Comparison of ENCODE assay signal across 16 cellular contexts in the genomic region with DNA sequence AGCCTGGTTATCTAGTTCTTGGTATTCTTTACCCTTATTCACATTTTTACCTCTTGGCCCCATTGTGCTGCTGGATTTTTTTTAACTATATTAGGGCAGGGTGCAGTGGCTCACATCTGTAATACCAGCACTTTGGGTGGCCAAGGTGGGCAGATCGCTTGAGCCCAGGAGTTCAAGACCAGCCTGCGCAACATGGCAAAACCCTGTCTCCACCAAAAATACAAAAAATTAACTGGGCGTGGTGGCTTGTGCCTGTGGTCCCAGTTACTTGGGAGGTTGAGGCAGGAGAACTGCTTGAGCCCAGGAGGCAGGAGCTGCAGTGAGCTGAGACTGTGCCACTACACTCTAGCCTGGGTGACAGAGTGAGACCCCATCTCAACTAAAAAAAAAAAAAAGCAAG. TPM values are rescaled to one million over a fixed set of nuclear protein-coding genes. Genes with fewer than 3 reads are reported as not detected.
DNase-seq lines count a peak whose midpoint lies in the region; ATAC-seq and TF ChIP-seq lines count a peak whose summit lies in the region.
"Had no signal": no experiment of that assay in that cellular context is flagged by ENCODE, and none has a peak within 500 bp of the region (broad histone marks: within the 10 kb centered on the region; RNA-seq: fewer than 3 reads in every experiment).

No MANE protein-coding gene starts in this region.

- no peaks in the 10 kb centered on the region for H3K27me3 Mint-ChIP-seq in activated naive CD4-positive, alpha-beta T cell treated with anti-CD3 and anti-CD28 coated beads, Interleukin-2, amount 50 U/mL, for 24 hours
- no peaks in the 10 kb centered on the region for H3K27me3 Mint-ChIP-seq in T-cell
- no peaks in the 10 kb centered on the region for H3K27me3 Mint-ChIP-seq in activated naive CD8-positive, alpha-beta T cell
- no peaks in the 10 kb centered on the region for H3K27me3 Mint-ChIP-seq in stimulated activated memory B cell treated with anti-CD40 and anti-IgM and Interleukin-4, amounts not matched to agents 10 μg/mL and 1 μg/mL and 100 μg/mL, for 72 hours

- POLR2A ChIA-PET in T-cell (lab: Charles Lee) (no interaction called here), GM10248 (lab: Yijun Ruan, JAX) (no interaction called here)

- H3K9me3 Mint-ChIP-seq in activated naive CD4-positive, alpha-beta T cell treated with anti-CD3 and anti-CD28 coated beads, Interleukin-2, amount 50 U/mL, for 24 hours, result no peaks in the 10 kb centered on the region
- H3K9me3 Mint-ChIP-seq in T-cell, result no peaks in the 10 kb centered on the region
- no peaks in the 10 kb centered on the region for H3K9me3 Mint-ChIP-seq in activated naive CD8-positive, alpha-beta T cell (ENCODE audit: low read depth)
- no peaks in the 10 kb centered on the region for H3K9me3 Mint-ChIP-seq in stimulated activated memory B cell treated with anti-CD40 and anti-IgM and Interleukin-4, amounts not matched to agents 10 μg/mL and 1 μg/mL and 100 μg/mL, for 72 hours

- peak overlapping the region; percentile 62 for H3K27ac Mint-ChIP-seq in activated naive CD4-positive, alpha-beta T cell treated with anti-CD3 and anti-CD28 coated beads, Interleukin-2, amount 50 U/mL, for 24 hours
- peak overlapping the region; percentile 76 to 81 for H3K27ac Mint-ChIP-seq in T-cell
- peak overlapping the region; percentile 86 for H3K27ac Mint-ChIP-seq in activated naive CD8-positive, alpha-beta T cell
- peak overlapping the region; percentile 85 for H3K27ac Mint-ChIP-seq in stimulated activated memory B cell treated with anti-CD40 and anti-IgM and Interleukin-4, amounts not matched to agents 10 μg/mL and 1 μg/mL and 100 μg/mL, for 72 hours

- H3K4me3 Mint-ChIP-seq in activated naive CD4-positive, alpha-beta T cell treated with anti-CD3 and anti-CD28 coated beads, Interleukin-2, amount 50 U/mL, for 24 hours, result peak overlapping the region; percentile 19
- H3K4me3 Mint-ChIP-seq in T-cell, result peak overlapping the region in 2 of 3 donors; percentile 25 to 99
- H3K4me3 Mint-ChIP-seq in activated naive CD8-positive, alpha-beta T cell, result peak overlapping the region; percentile 56
- H3K4me3 Mint-ChIP-seq in stimulated activated memory B cell treated with anti-CD40 and anti-IgM and Interleukin-4, amounts not matched to agents 10 μg/mL and 1 μg/mL and 100 μg/mL, for 72 hours, result no peak overlapping the region

- no peak for ATAC-seq in T-cell (replicated peaks in 1 of 4)
- ATAC-seq in stimulated activated memory B cell treated with anti-CD40 and anti-IgM and Interleukin-4, amounts not matched to agents 10 μg/mL and 1 μg/mL and 100 μg/mL, for 72 hours, result no peak
- ATAC-seq: HepG2, left lobe of liver, Panc1 had no signal

- DNase-seq in activated naive CD4-positive, alpha-beta T cell (lab: John Stamatoyannopoulos, UW), result no peak
- DNase-seq in T-cell (no peak), Peyer's patch (no peak), GM10248 (ENCODE audit: extremely low spot score) (no peak), NAMALWA (ENCODE audit: low spot score) (no peak)
- DNase-seq: effector CD8-positive, alpha-beta T cell; NCI-H1436 treated with DMSO at 0.1 percent for 48 hours; NCI-H82; thyroid gland had no signal

- peaks cover 0 to 29% (median 18%) of the 10 kb centered on the region in 4 donors for H3K4me1 ChIP-seq in Peyer's patch

- no peaks in the 10 kb centered on the region for H3K27me3 ChIP-seq in Peyer's patch
- H3K27me3 ChIP-seq: neutrophil, thyroid gland had no signal

- H3K4me3 ChIP-seq in Peyer's patch, result no peak overlapping the region
- H3K4me3 ChIP-seq: thyroid gland had no signal

- H3K36me3 Mint-ChIP-seq in activated naive CD4-positive, alpha-beta T cell treated with anti-CD3 and anti-CD28 coated beads, Interleukin-2, amount 50 U/mL, for 24 hours, result peaks cover 6% of the 10 kb centered on the region
- H3K36me3 Mint-ChIP-seq in T-cell, result peaks cover 14% of the 10 kb centered on the region
- H3K36me3 Mint-ChIP-seq in activated naive CD8-positive, alpha-beta T cell, result peaks cover 7% of the 10 kb centered on the region
- peaks cover 7% of the 10 kb centered on the region for H3K36me3 Mint-ChIP-seq in stimulated activated memory B cell treated with anti-CD40 and anti-IgM and Interleukin-4, amounts not matched to agents 10 μg/mL and 1 μg/mL and 100 μg/mL, for 72 hours

- H3K36me3 ChIP-seq in Peyer's patch, result no peaks in the 10 kb centered on the region
- H3K36me3 ChIP-seq: thyroid gland had no signal

- TF ChIP-seq CTCF in Peyer's patch (IDR thresholded peaks at IDR 0.05), result no peak
- no peak for TF ChIP-seq CTCF in GM10248 (IDR thresholded peaks at IDR 0.05; ENCODE audit: control extremely low read depth, extremely low read depth, low read depth, missing control alignments)

- CTCF ChIA-PET in T-cell (lab: Charles Lee) (interaction anchor here in 1 of 2 donors (0.7 kb wide), 1 partner anchor 98 kb away, joined by 4 read pairs; no protein-coding TSS in a partner anchor), GM10248 (lab: Yijun Ruan, JAX) (interaction anchor here (1.0 to 1.7 kb wide), 2 partner anchors 10 to 12 kb away, joined by 3 to 4 read pairs; a partner anchor contains a TSS)

- no peaks in the 10 kb centered on the region for H3K9me3 ChIP-seq in Peyer's patch
- H3K9me3 ChIP-seq: neutrophil, thyroid gland had no signal

- H3K27ac ChIP-seq in Peyer's patch, result no peak overlapping the region
- H3K27ac ChIP-seq: neutrophil, thyroid gland had no signal

- H3K4me1 Mint-ChIP-seq in activated naive CD4-positive, alpha-beta T cell treated with anti-CD3 and anti-CD28 coated beads, Interleukin-2, amount 50 U/mL, for 24 hours, result peaks cover 57% of the 10 kb centered on the region
- peaks cover 65 to 80% (median 76%) of the 10 kb centered on the region in 3 donors for H3K4me1 Mint-ChIP-seq in T-cell
- H3K4me1 Mint-ChIP-seq in activated naive CD8-positive, alpha-beta T cell (ENCODE audit: low read depth), result peaks cover 73% of the 10 kb centered on the region
- H3K4me1 Mint-ChIP-seq in stimulated activated memory B cell treated with anti-CD40 and anti-IgM and Interleukin-4, amounts not matched to agents 10 μg/mL and 1 μg/mL and 100 μg/mL, for 72 hours, result peaks cover 47% of the 10 kb centered on the region

- TF ChIP-seq POLR2A in Peyer's patch (IDR thresholded peaks at IDR 0.05), result no peak

RNA-seq across cellular contexts. Expression of a gene that starts 12.2 kb away (rescaled TPM):
- 10 to 100 TPM; 46.0 to 55.5 (median 47.6) TPM for total RNA-seq in T-cell
- total RNA-seq in Peyer's patch, result 10 to 100 TPM; 24.5 to 37.6 (median 24.6) TPM
